In genomic region chr11:101127699-101128570, GRCh38 we compare ENCODE assay signal across 8 cellular contexts.
A peak's percentile ranks its signal among the peaks of the same experiment; 100 is the strongest.
DNase-seq lines count a peak whose midpoint lies in the region; ATAC-seq lines count a peak whose summit lies in the region.

No MANE protein-coding gene starts in this region.

- no peaks in the 10 kb centered on the region for H3K9me3 ChIP-seq in HAP-1
- no peaks in the 10 kb centered on the region for H3K9me3 ChIP-seq in adipocyte (ENCODE audit: control insufficient read depth, low read length)
- H3K9me3 ChIP-seq in iPS-18a (ENCODE audit: control insufficient read depth, low read depth, low read length): no peaks in the 10 kb centered on the region
- H3K9me3 ChIP-seq in effector memory CD4-positive, alpha-beta T cell (ENCODE audit: control insufficient read depth, low read length): no peaks in the 10 kb centered on the region

- H3K36me3 ChIP-seq in HAP-1 (replicated peaks): no peaks in the 10 kb centered on the region
- no peaks in the 10 kb centered on the region for H3K36me3 ChIP-seq in adipocyte (ENCODE audit: control insufficient read depth, insufficient read depth, low read length, severe bottlenecking)
- no peaks in the 10 kb centered on the region for H3K36me3 ChIP-seq in iPS-18a (ENCODE audit: control insufficient read depth, low read depth, low read length)
- H3K36me3 ChIP-seq in effector memory CD4-positive, alpha-beta T cell (ENCODE audit: control insufficient read depth, insufficient read depth, low read length): no peaks in the 10 kb centered on the region

- no peak overlapping the region for H3K9ac ChIP-seq in adipocyte (ENCODE audit: low read length)
- no peak overlapping the region for H3K9ac ChIP-seq in iPS-18a (ENCODE audit: low read length)

- H3K4me3 ChIP-seq in HAP-1: peak overlapping the region; percentile 23
- peak overlapping the region; percentile 84 for H3K4me3 ChIP-seq in adipocyte (ENCODE audit: low read length)
- H3K4me3 ChIP-seq in iPS-18a (ENCODE audit: low read length): peak overlapping the region; percentile 75
- H3K4me3 ChIP-seq in skin epidermis: peak overlapping the region; percentile 25 to 50 (median 32)
- no peak overlapping the region for H3K4me3 ChIP-seq in effector memory CD4-positive, alpha-beta T cell (ENCODE audit: insufficient read depth, low read depth, low read length, poor library complexity, severe bottlenecking)

- peaks cover 86% of the 10 kb centered on the region for H3K27me3 ChIP-seq in HAP-1 (ENCODE audit: low read depth)
- peaks cover 38% of the 10 kb centered on the region for H3K27me3 ChIP-seq in adipocyte (replicated peaks; ENCODE audit: control insufficient read depth, insufficient read depth, low read length)
- peaks cover 88% of the 10 kb centered on the region for H3K27me3 ChIP-seq in iPS-18a (ENCODE audit: control insufficient read depth, insufficient read depth, low read length)
- peaks cover 21% of the 10 kb centered on the region for H3K27me3 ChIP-seq in effector memory CD4-positive, alpha-beta T cell (replicated peaks; ENCODE audit: control insufficient read depth, insufficient read depth, low read length, poor library complexity, severe bottlenecking)

- H3K4me1 ChIP-seq in HAP-1 (no peaks in the 10 kb centered on the region), adipocyte (ENCODE audit: control insufficient read depth, insufficient read depth, low read length) (no peaks in the 10 kb centered on the region), iPS-18a (ENCODE audit: control insufficient read depth, low read depth, low read length) (peaks cover 2% of the 10 kb centered on the region)
- no peaks in the 10 kb centered on the region for H3K4me1 ChIP-seq in effector memory CD4-positive, alpha-beta T cell (ENCODE audit: control insufficient read depth, insufficient read depth, low read length, poor library complexity, severe bottlenecking)

- in situ Hi-C loops in HAP-1 (cut with MboI; ENCODE audit: low sequenced_read_pairs): no loop called here

- H3K27ac ChIP-seq in iPS-18a (ENCODE audit: low read length): no peak overlapping the region
- peak overlapping the region in 8 of 21 experiments; percentile 47 to 79 (median 59) for H3K27ac ChIP-seq in skin epidermis
- no peak overlapping the region for H3K27ac ChIP-seq in effector memory CD4-positive, alpha-beta T cell (ENCODE audit: insufficient read depth, low read length, poor library complexity, severe bottlenecking)

- DNase-seq in HAP-1 (ENCODE audit: low spot score in 2 of 2) (peak in 1 of 2 experiments; percentile 24), adipocyte (ENCODE audit: low read depth) (peak; percentile 9), SW480 (ENCODE audit: low spot score) (no peak), CD1c-positive myeloid dendritic cell (ENCODE audit: extremely low spot score) (no peak)
- DNase-seq in effector memory CD4-positive, alpha-beta T cell: no peak

- no peak for ATAC-seq in GM19328 (IDR thresholded peaks at IDR 0.05; ENCODE audit: unreplicated experiment)
